Comparison of ENCODE assay signal across 1 cellular context in genomic region chr11:18792066-18792591, GRCh38.
TF ChIP-seq lines count a peak whose summit lies in the region.

No MANE protein-coding gene starts in this region.

TF ChIP-seq in WTC11, 78 proteins besides CTCF, POLR2A, EP300 and RAD21 (continued from another document and continues in another):
- TF ChIP-seq AFF4 (CRISPR knock-in tag; IDR thresholded peaks at IDR 0.05; ENCODE audit: borderline replicate concordance) (no peak), USF1 (CRISPR knock-in tag; IDR thresholded peaks at IDR 0.05) (no peak), NFE2L1 (CRISPR knock-in tag; IDR thresholded peaks at IDR 0.05) (no peak), HMGA2 (CRISPR knock-in tag; IDR thresholded peaks at IDR 0.05) (no peak), ZNF121 (CRISPR knock-in tag; IDR thresholded peaks at IDR 0.05) (no peak), HMGXB4 (CRISPR knock-in tag; IDR thresholded peaks at IDR 0.05) (0 out of 2 replicates have a peak, but pooled peaks have one; percentile 12), ATF2 (CRISPR knock-in tag; IDR thresholded peaks at IDR 0.05; ENCODE audit: borderline replicate concordance, low read depth) (no peak), ZNF396 (CRISPR knock-in tag; IDR thresholded peaks at IDR 0.05; ENCODE audit: borderline replicate concordance) (no peak), ZNF263 (CRISPR knock-in tag; IDR thresholded peaks at IDR 0.05; ENCODE audit: low read depth) (no peak), NR1H2 (CRISPR knock-in tag; IDR thresholded peaks at IDR 0.05) (no peak), ATF3 (CRISPR knock-in tag; conservative IDR thresholded peaks at IDR 0.05) (no peak), EMX1 (CRISPR knock-in tag; IDR thresholded peaks at IDR 0.05) (no peak), SP1 (CRISPR knock-in tag; conservative IDR thresholded peaks at IDR 0.05) (0 out of 2 replicates have a peak, but pooled peaks have one; percentile 6), TEAD1 (CRISPR knock-in tag; IDR thresholded peaks at IDR 0.05) (no peak), ZNF219 (CRISPR knock-in tag; IDR thresholded peaks at IDR 0.05; ENCODE audit: borderline replicate concordance) (no peak), ARID4B (CRISPR knock-in tag; IDR thresholded peaks at IDR 0.05; ENCODE audit: borderline replicate concordance) (no peak), FOXJ3 (CRISPR knock-in tag; IDR thresholded peaks at IDR 0.05; ENCODE audit: borderline replicate concordance) (no peak), ZNF232 (CRISPR knock-in tag; IDR thresholded peaks at IDR 0.05) (no peak), FOXP4 (CRISPR knock-in tag; IDR thresholded peaks at IDR 0.05) (no peak), ATF6 (CRISPR knock-in tag; IDR thresholded peaks at IDR 0.05) (no peak), STAT6 (CRISPR knock-in tag; conservative IDR thresholded peaks at IDR 0.05; ENCODE audit: low read depth) (no peak), ESRRA (CRISPR knock-in tag; IDR thresholded peaks at IDR 0.05; ENCODE audit: borderline replicate concordance) (no peak), USF2 (CRISPR knock-in tag; IDR thresholded peaks at IDR 0.05) (no peak), ETV6 (CRISPR knock-in tag; IDR thresholded peaks at IDR 0.05) (0 out of 2 replicates have a peak, but pooled peaks have one; percentile 19), E2F4 (CRISPR knock-in tag; IDR thresholded peaks at IDR 0.05; ENCODE audit: borderline replicate concordance, low read depth) (no peak), SMAD3 (CRISPR knock-in tag; IDR thresholded peaks at IDR 0.05; ENCODE audit: borderline replicate concordance) (no peak), PREB (CRISPR knock-in tag; IDR thresholded peaks at IDR 0.05; ENCODE audit: borderline replicate concordance) (no peak), MAX (CRISPR knock-in tag; IDR thresholded peaks at IDR 0.05) (peak; percentile 56), MXD4 (CRISPR knock-in tag; IDR thresholded peaks at IDR 0.05; ENCODE audit: borderline replicate concordance) (no peak), ELF4 (CRISPR knock-in tag; IDR thresholded peaks at IDR 0.05; ENCODE audit: low read depth) (no peak), TCF7 (CRISPR knock-in tag; IDR thresholded peaks at IDR 0.05; ENCODE audit: low read depth) (no peak)
